16 cellular contexts compared by ENCODE assay signal in the genomic region with DNA sequence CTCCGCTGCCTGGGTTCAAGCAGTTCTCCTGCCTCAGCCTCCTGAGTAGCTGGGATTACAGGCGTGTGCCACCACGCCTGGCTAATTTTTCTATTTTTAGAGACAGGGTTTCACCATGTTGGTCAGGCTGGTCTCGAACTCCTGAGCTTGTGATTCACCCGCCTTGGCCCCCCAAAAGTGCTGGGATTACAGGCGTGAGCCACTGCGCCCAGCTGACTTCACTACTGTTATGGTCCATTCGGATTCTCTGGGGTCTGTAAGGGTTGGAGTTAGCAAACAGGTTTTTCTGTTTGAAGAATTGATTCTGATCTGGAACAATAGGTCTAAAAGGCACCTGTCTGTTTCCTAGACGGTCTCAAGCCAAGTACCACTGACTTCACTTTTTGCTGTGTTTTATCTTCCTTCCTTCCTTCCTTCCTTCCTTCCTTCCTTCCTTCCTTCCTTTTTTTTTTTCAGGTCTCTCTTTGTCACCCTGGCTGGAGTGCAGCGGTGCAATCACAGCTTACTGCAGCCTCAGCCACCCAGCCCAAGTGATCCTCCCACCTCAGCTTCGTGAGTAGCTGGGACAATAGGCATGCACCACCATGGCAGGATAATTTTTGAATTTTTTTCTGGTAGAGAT.
"Had no signal": no experiment of that assay in that cellular context is flagged by ENCODE, and none has a peak within 500 bp of the region (broad histone marks: within the 10 kb centered on the region; RNA-seq: fewer than 3 reads in every experiment).

No MANE protein-coding gene starts in this region.

- ATAC-seq: activated CD8-positive, alpha-beta memory T cell treated with anti-CD3 and anti-CD28 coated beads, Interleukin-2, amount 10 ng/mL, durations not matched to agents 7 days and 5 days; activated naive CD8-positive, alpha-beta T cell treated with anti-CD3 and anti-CD28 coated beads, Interleukin-2, amount 50 U/mL, for 24 hours; activated T-cell treated with anti-CD3 and anti-CD28 coated beads, Interleukin-2, amount 50 U/mL, for 72 hours; left colon; naive thymus-derived CD8-positive, alpha-beta T cell; sciatic nerve; stimulated activated naive CD8-positive, alpha-beta T cell treated with anti-CD3 and anti-CD28 coated beads, Interleukin-15, Interleukin-2, amounts not matched to agents 100 U/mL and 50 U/mL, for 24 hours had no signal

- H3K27me3 ChIP-seq: ascending aorta, dorsolateral prefrontal cortex, spleen, upper lobe of left lung had no signal

- H3K27ac ChIP-seq: ascending aorta, spleen, upper lobe of left lung had no signal

- DNase-seq: activated CD8-positive, alpha-beta memory T cell treated with anti-CD3 and anti-CD28 coated beads, Interleukin-2, amount 10 ng/mL, durations not matched to agents 7 days and 5 days; activated naive CD8-positive, alpha-beta T cell treated with anti-CD3 and anti-CD28 coated beads, Interleukin-2, amount 50 U/mL, for 24 hours; activated T-cell treated with anti-CD3 and anti-CD28 coated beads, Interleukin-2, amount 50 U/mL, for 72 hours; dorsolateral prefrontal cortex; foreskin melanocyte; head of caudate nucleus; left colon; naive thymus-derived CD8-positive, alpha-beta T cell; occipital lobe; spleen; stimulated activated CD4-positive, alpha-beta T cell treated with anti-CD3 and anti-CD28 coated beads, Interleukin-1b, Interleukin-23, amount 100 ng/mL, for 48 hours; stimulated activated naive CD8-positive, alpha-beta T cell treated with anti-CD3 and anti-CD28 coated beads, Interleukin-15, Interleukin-2, amounts not matched to agents 100 U/mL and 50 U/mL, for 24 hours; upper lobe of left lung had no signal

- H3K4me3 ChIP-seq: ascending aorta, dorsolateral prefrontal cortex, lung, spleen, upper lobe of left lung had no signal

- H3K27ac Mint-ChIP-seq: activated CD8-positive, alpha-beta memory T cell treated with anti-CD3 and anti-CD28 coated beads, Interleukin-2, amount 10 ng/mL, durations not matched to agents 7 days and 5 days; activated naive CD8-positive, alpha-beta T cell treated with anti-CD3 and anti-CD28 coated beads, Interleukin-2, amount 50 U/mL, for 24 hours; activated T-cell treated with anti-CD3 and anti-CD28 coated beads, Interleukin-2, amount 50 U/mL, for 72 hours had no signal

- H3K36me3 ChIP-seq: ascending aorta, spleen, upper lobe of left lung had no signal

- H3K4me3 Mint-ChIP-seq: activated CD8-positive, alpha-beta memory T cell treated with anti-CD3 and anti-CD28 coated beads, Interleukin-2, amount 10 ng/mL, durations not matched to agents 7 days and 5 days; activated naive CD8-positive, alpha-beta T cell treated with anti-CD3 and anti-CD28 coated beads, Interleukin-2, amount 50 U/mL, for 24 hours; activated T-cell treated with anti-CD3 and anti-CD28 coated beads, Interleukin-2, amount 50 U/mL, for 72 hours; naive thymus-derived CD8-positive, alpha-beta T cell had no signal

- H3K27me3 Mint-ChIP-seq: activated CD8-positive, alpha-beta memory T cell treated with anti-CD3 and anti-CD28 coated beads, Interleukin-2, amount 10 ng/mL, durations not matched to agents 7 days and 5 days; activated naive CD8-positive, alpha-beta T cell treated with anti-CD3 and anti-CD28 coated beads, Interleukin-2, amount 50 U/mL, for 24 hours; naive thymus-derived CD8-positive, alpha-beta T cell had no signal

- H3K9me3 ChIP-seq: ascending aorta, spleen, upper lobe of left lung had no signal

- H3K4me1 ChIP-seq: ascending aorta, upper lobe of left lung had no signal
